In the genomic region with DNA sequence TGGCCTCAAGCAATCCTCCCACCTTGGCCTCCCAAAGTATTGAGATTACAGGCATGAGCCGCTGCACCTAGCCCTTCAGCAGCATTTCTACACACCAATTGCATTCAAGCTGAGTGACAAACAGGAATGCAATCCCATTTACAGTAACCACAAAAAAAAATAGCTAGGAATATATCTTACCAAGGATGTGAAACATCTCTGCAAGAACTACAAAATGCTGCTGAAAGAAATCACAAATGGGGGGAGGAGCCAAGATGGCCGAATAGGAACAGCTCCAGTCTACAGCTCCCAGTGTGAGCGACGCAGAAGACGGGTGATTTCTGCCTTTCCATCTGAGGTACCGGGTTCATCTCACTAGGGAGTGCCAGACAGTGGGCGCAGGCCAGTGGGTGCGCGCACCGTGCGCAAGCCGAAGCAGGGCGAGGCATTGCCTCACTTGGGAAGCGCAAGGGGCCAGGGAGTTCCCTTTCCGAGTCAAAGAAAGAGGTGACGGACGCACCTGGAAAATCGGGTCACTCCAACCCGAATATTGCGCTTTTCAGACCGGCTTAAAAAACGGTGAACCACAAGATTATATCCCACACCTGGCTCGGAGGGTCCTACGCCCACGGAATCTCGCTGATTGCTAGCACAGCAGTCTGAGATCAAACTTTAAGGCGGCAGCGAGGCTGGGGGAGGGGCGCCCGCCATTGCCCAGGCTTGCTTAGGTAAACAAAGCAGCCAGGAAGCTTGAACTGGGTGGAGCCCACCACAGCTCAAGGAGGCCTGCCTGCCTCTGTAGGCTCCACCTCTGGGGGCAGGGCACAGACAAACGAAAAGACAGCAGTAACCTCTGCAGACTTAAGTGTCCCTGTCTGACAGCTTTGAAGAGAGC, we compare ENCODE assay signal across 7 cellular contexts.
DNase-seq lines count a peak whose midpoint lies in the region; TF ChIP-seq lines count a peak whose summit lies in the region.
"Not testable (repeated sequence)": the region's sequence is repeated elsewhere in the genome, so short reads cannot be mapped to it uniquely, and the experiment has no call there.

No MANE protein-coding gene starts in this region.

- H2BK20ac ChIP-seq in H9 (ENCODE audit: low read depth, low read length, poor library complexity, severe bottlenecking), result not testable (repeated sequence)

- H3K9ac ChIP-seq in H9 (ENCODE audit: extremely low read depth, insufficient read length, low read length); mesendoderm (ENCODE audit: low read length): not testable (repeated sequence)

- not testable (repeated sequence) for H3K4me1 Mint-ChIP-seq in H9

- not testable (repeated sequence) for H3K4me3 ChIP-seq in choroid plexus epithelial cell (ENCODE audit: low read depth, low read length); mesendoderm (ENCODE audit: low read length)

- not testable (repeated sequence) for H2BK120ac ChIP-seq in H9 (ENCODE audit: low read depth, low read length, poor library complexity, severe bottlenecking); mesendoderm (ENCODE audit: low read depth, low read length)

- H3K36me3 Mint-ChIP-seq in H9 (ENCODE audit: insufficient read depth in 1 of 3, low read depth in 3 of 3), result peaks cover 17 to 33% (median 24%) of the 10 kb centered on the region in 3 experiments

- H3K4me1 ChIP-seq in H9 (ENCODE audit: insufficient read depth, low read length); mesendoderm (ENCODE audit: control insufficient read depth, low read depth, low read length): not testable (repeated sequence)

- not testable (repeated sequence) for H3K14ac ChIP-seq in H9 (ENCODE audit: insufficient read depth, low read length)

- not testable (repeated sequence) for H3K4me2 ChIP-seq in H9 (ENCODE audit: insufficient read depth, insufficient read length, low read length); mesendoderm (ENCODE audit: low read length)

- not testable (repeated sequence) for H3K27me3 ChIP-seq in H9 (ENCODE audit: insufficient read depth, low read length); mesendoderm (ENCODE audit: insufficient read depth, low read length, poor library complexity)

- H2BK5ac ChIP-seq in H9 (ENCODE audit: insufficient read length, low read length); mesendoderm (ENCODE audit: low read length): not testable (repeated sequence)

- H2AFZ ChIP-seq in H9 (ENCODE audit: low read length), result not testable (repeated sequence)

- no CpG with 5 or more reads among the region's 31 CpGs for WGBS in H9 (ENCODE audit: extremely low coverage, insufficient read length, low lambda C conversion rate)
- WGBS in mesendoderm (ENCODE audit: extremely low coverage, insufficient coverage, low lambda C conversion rate), result no CpG with 5 or more reads among the region's 31 CpGs

- H3K18ac ChIP-seq in H9 (ENCODE audit: insufficient read length, low read depth, low read length); mesendoderm (ENCODE audit: low read length): not testable (repeated sequence)

- TF ChIP-seq CTCF in H9 (conservative IDR thresholded peaks at IDR 0.05); RWPE1 (conservative IDR thresholded peaks at IDR 0.05; ENCODE audit: low read depth); choroid plexus epithelial cell (conservative IDR thresholded peaks at IDR 0.05; ENCODE audit: low read depth, low read length): not testable (repeated sequence)

- not testable (repeated sequence) for H2BK12ac ChIP-seq in H9 (ENCODE audit: insufficient read length, low read depth, low read length)

- not testable (repeated sequence) for H3K9me3 ChIP-seq in H9 (ENCODE audit: control insufficient read depth, low read depth, low read length)

- not testable (repeated sequence) for H4K91ac ChIP-seq in H9 (ENCODE audit: insufficient read length, low read depth, low read length)

- not testable (repeated sequence) for H3K36me3 ChIP-seq in mesendoderm (ENCODE audit: control insufficient read depth, insufficient read depth, low read length)

- not testable (repeated sequence) for H2AK5ac ChIP-seq in H9 (ENCODE audit: insufficient read length, low read length); mesendoderm (ENCODE audit: low read length)

- not testable (repeated sequence) for H3K27me3 Mint-ChIP-seq in H9 (ENCODE audit: low read depth)

- H3K23me2 ChIP-seq in H9 (ENCODE audit: insufficient read length, low read depth, low read length, poor library complexity, severe bottlenecking), result not testable (repeated sequence)

- not testable (repeated sequence) for H3K79me2 ChIP-seq in H9 (ENCODE audit: insufficient read depth, low read length); mesendoderm (ENCODE audit: control insufficient read depth, insufficient read depth, low read length)

- peak; percentile 21 for DNase-seq in DMS114 treated with DMSO at 0.1 percent for 48 hours (lab: John Stamatoyannopoulos, UW; ENCODE audit: unreplicated experiment)
- DNase-seq in H9; RWPE1 (ENCODE audit: low spot score); mesendoderm: not testable (repeated sequence)
- peak; percentile 7 for DNase-seq in NCI-H146 treated with DMSO at 0.1 percent for 48 hours (lab: John Stamatoyannopoulos, UW; ENCODE audit: unreplicated experiment)
- DNase-seq in NCI-H748 (lab: John Stamatoyannopoulos, UW; ENCODE audit: unreplicated experiment), result peak; percentile 50
- peak; percentile 1 for DNase-seq in choroid plexus epithelial cell (ENCODE audit: low read depth)

- H3K4me3 Mint-ChIP-seq in H9, result peak overlapping the region in 1 of 2 experiments; percentile 48; a peak in 2 of 5 replicates

- not testable (repeated sequence) for H3K27ac ChIP-seq in H9 (ENCODE audit: insufficient read length, low read depth, low read length); mesendoderm (ENCODE audit: low read depth, low read length)
- H3K27ac ChIP-seq in RWPE1, result peak overlapping the region; percentile 83

- peak overlapping the region in 2 of 3 experiments; percentile 35 to 91; a peak in 2 of 7 replicates for H3K27ac Mint-ChIP-seq in H9

- H2BK15ac ChIP-seq in H9 (ENCODE audit: low read depth, low read length); mesendoderm (replicated peaks; ENCODE audit: low read depth): not testable (repeated sequence)

- H3K4ac ChIP-seq in H9 (ENCODE audit: low read depth, low read length), result not testable (repeated sequence)
- peak overlapping the region; percentile 36 for H3K4ac ChIP-seq in mesendoderm (ENCODE audit: low read depth, low read length)

- not testable (repeated sequence) for H3K56ac ChIP-seq in H9 (ENCODE audit: insufficient read length, low read depth, low read length); mesendoderm (ENCODE audit: low read length)

- H3K23ac ChIP-seq in H9 (ENCODE audit: insufficient read length, low read depth, low read length); mesendoderm (ENCODE audit: low read length): not testable (repeated sequence)

- not testable (repeated sequence) for H3K79me1 ChIP-seq in H9 (ENCODE audit: insufficient read depth, low read depth, low read length, poor library complexity, severe bottlenecking); mesendoderm (ENCODE audit: low read length)

- POLR2A ChIA-PET in RWPE1 (lab: Yijun Ruan, JAX; ENCODE audit: low non-redundant PET), result not testable (repeated sequence)

- H4K20me1 ChIP-seq in H9 (ENCODE audit: control insufficient read depth, insufficient read depth, insufficient read length), result not testable (repeated sequence)

- not testable (repeated sequence) for H3T11ph ChIP-seq in H9 (ENCODE audit: low read length)

- CTCF ChIA-PET in RWPE1 (lab: Yijun Ruan, JAX), result not testable (repeated sequence)

- H4K8ac ChIP-seq in H9 (replicated peaks; ENCODE audit: insufficient read length, low read depth, low read length); mesendoderm (ENCODE audit: low read depth, low read length): not testable (repeated sequence)

- H4K5ac ChIP-seq in H9 (ENCODE audit: insufficient read length, low read depth, low read length); mesendoderm (ENCODE audit: low read length): not testable (repeated sequence)

- peaks cover 23 to 26% of the 10 kb centered on the region in 2 experiments for H3K9me3 Mint-ChIP-seq in H9
